Comparison of ENCODE assay signal across 8 cellular contexts in genomic region chr17:60135160-60135950, GRCh38. TPM values are rescaled to one million over a fixed set of nuclear protein-coding genes. Genes with fewer than 3 reads are reported as not detected.
DNase-seq lines count a peak whose midpoint lies in the region; ATAC-seq and TF ChIP-seq lines count a peak whose summit lies in the region.

No MANE protein-coding gene starts in this region.

- peaks cover 27% of the 10 kb centered on the region for H3K4me1 Mint-ChIP-seq in activated CD8-positive, alpha-beta T cell treated with anti-CD3 and anti-CD28 coated beads, Interleukin-2, amount 10 ng/mL, durations not matched to agents 7 days and 5 days (ENCODE audit: low read depth)

- H3K4me3 ChIP-seq in AG09309 (ENCODE audit: control insufficient read depth, low read depth, low read length): peak overlapping the region; percentile 75

- TF ChIP-seq POLR2A in GM18951 (IDR thresholded peaks at IDR 0.05; ENCODE audit: extremely low read depth, insufficient read depth, insufficient read length): peak; percentile 66

- POLR2A ChIA-PET in activated CD8-positive, alpha-beta T cell treated with anti-CD3 and anti-CD28 coated beads, Interleukin-2, amount 10 ng/mL, durations not matched to agents 7 days and 5 days (lab: Charles Lee): interaction anchor here (0.5 kb wide), 2 partner anchors 249 to 463 kb away, joined by 3 to 5 read pairs; no protein-coding TSS in a partner anchor

- peak; percentile 88 for ATAC-seq in HG03280 (IDR thresholded peaks at IDR 0.05; ENCODE audit: unreplicated experiment)
- peak; percentile 95 for ATAC-seq in activated CD8-positive, alpha-beta T cell treated with anti-CD3 and anti-CD28 coated beads, Interleukin-2, amount 10 ng/mL, durations not matched to agents 7 days and 5 days

- H3K9me3 Mint-ChIP-seq in activated CD8-positive, alpha-beta T cell treated with anti-CD3 and anti-CD28 coated beads, Interleukin-2, amount 10 ng/mL, durations not matched to agents 7 days and 5 days (ENCODE audit: insufficient read depth): no peaks in the 10 kb centered on the region

- peaks cover 12% of the 10 kb centered on the region for H3K36me3 Mint-ChIP-seq in activated CD8-positive, alpha-beta T cell treated with anti-CD3 and anti-CD28 coated beads, Interleukin-2, amount 10 ng/mL, durations not matched to agents 7 days and 5 days (ENCODE audit: low read depth)

- H3K4me3 Mint-ChIP-seq in activated CD8-positive, alpha-beta T cell treated with anti-CD3 and anti-CD28 coated beads, Interleukin-2, amount 10 ng/mL, durations not matched to agents 7 days and 5 days: peak overlapping the region; percentile 94

- peak overlapping the region; percentile 66 for H3K27ac Mint-ChIP-seq in activated CD8-positive, alpha-beta T cell treated with anti-CD3 and anti-CD28 coated beads, Interleukin-2, amount 10 ng/mL, durations not matched to agents 7 days and 5 days

- in situ Hi-C loops in GM18951 (cut with MboI; ENCODE audit: low sequenced_read_pairs, unreplicated experiment): loop anchor here (25.0 kb wide), 2 partner anchors 277 to 502 kb away; partner anchors contain the start of gene CHCT1

- peaks cover 34% of the 10 kb centered on the region for H3K27me3 Mint-ChIP-seq in activated CD8-positive, alpha-beta T cell treated with anti-CD3 and anti-CD28 coated beads, Interleukin-2, amount 10 ng/mL, durations not matched to agents 7 days and 5 days (ENCODE audit: low read depth)

- peak; percentile 47 for DNase-seq in AG09309 (ENCODE audit: low read depth)
- DNase-seq in NCI-H69 (lab: John Stamatoyannopoulos, UW): peak; percentile 96
- peak; percentile 86 for DNase-seq in activated CD8-positive, alpha-beta T cell treated with anti-CD3 and anti-CD28 coated beads, Interleukin-2, amount 10 ng/mL, durations not matched to agents 7 days and 5 days
- peak; percentile 61 for DNase-seq in effector CD4-positive, alpha-beta T cell
- peak; percentile 95 for DNase-seq in lung microvascular endothelial cell (ENCODE audit: low read depth in 2 of 2)
- peak; percentile 61 to 69 (median 65) for DNase-seq in stimulated activated CD4-positive, alpha-beta T cell treated with anti-CD3 and anti-CD28 coated beads, TNF-alpha, amount 100 ng/mL, for 4 hours (ENCODE audit: low read depth in 3 of 3)

- TF ChIP-seq CTCF in AG09309 (IDR thresholded peaks at IDR 0.05; ENCODE audit: control insufficient read depth, insufficient read depth, low read depth, low read length, missing control alignments): no peak

- CTCF ChIA-PET in activated CD8-positive, alpha-beta T cell treated with anti-CD3 and anti-CD28 coated beads, Interleukin-2, amount 10 ng/mL, durations not matched to agents 7 days and 5 days (lab: Charles Lee): interaction anchor here (1.4 kb wide), 1 partner anchor 8 kb away, joined by 3 read pairs; no protein-coding TSS in a partner anchor

RNA-seq across cellular contexts. Expression of gene CA4, which starts 14.4 kb away (rescaled TPM):
- not detected for total RNA-seq in activated CD8-positive, alpha-beta T cell treated with anti-CD3 and anti-CD28 coated beads, Interleukin-2, amount 10 ng/mL, durations not matched to agents 7 days and 5 days
- 2.0 and 8.5 TPM in 2 replicates for total RNA-seq in lung microvascular endothelial cell

RNA-seq across cellular contexts. Expression of gene HEATR6, which starts 56.6 kb away (rescaled TPM):
- total RNA-seq in activated CD8-positive, alpha-beta T cell treated with anti-CD3 and anti-CD28 coated beads, Interleukin-2, amount 10 ng/mL, durations not matched to agents 7 days and 5 days: 10 to 100 TPM; 18.3 to 20.1 TPM
- total RNA-seq in lung microvascular endothelial cell: 4.4 and 5.2 TPM in 2 replicates

Comparison
In these comparisons a context has a peak if more than half of its experiments do, and no peak if none do; other contexts are left out.
1. Peak in every context shown above with its lines: DNase-seq, ATAC-seq and H3K4me3 ChIP-seq.